ENCODE assay signal across 17 cellular contexts in the genomic region with DNA sequence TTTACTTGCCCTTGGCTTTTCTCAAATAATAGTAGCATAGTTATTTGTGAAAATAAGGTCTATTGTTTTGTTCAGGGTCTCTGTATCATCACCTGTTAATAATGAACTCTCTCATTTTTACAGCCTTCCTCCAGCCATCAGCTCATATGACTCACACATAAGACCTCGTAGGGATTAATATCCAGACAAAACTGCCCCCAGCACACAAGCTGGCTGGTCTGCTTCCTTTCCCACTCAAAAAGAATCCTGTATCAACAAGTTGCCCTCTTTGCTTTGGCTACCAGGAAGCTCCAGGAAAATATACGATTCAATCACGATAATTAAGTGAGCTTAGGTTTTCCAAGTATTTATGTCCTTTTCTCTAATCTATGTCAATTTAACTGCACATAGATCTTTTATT.
"Had no signal": no experiment of that assay in that cellular context is flagged by ENCODE, and none has a peak within 500 bp of the region (broad histone marks: within the 10 kb centered on the region; RNA-seq: fewer than 3 reads in every experiment).

No MANE protein-coding gene starts in this region.

- DNase-seq: activated CD8-positive, alpha-beta memory T cell treated with anti-CD3 and anti-CD28 coated beads for 24 hours; colonic mucosa; naive thymus-derived CD4-positive, alpha-beta T cell; occipital lobe; retina; stimulated activated CD4-positive, alpha-beta T cell treated with anti-CD3 and anti-CD28 coated beads, Interleukin-4, amount 100 ng/mL, for 24 hours; stimulated activated naive CD8-positive, alpha-beta T cell treated with anti-CD3 and anti-CD28 coated beads, Interleukin-15, Interleukin-2, amounts not matched to agents 100 U/mL and 50 U/mL, for 24 hours; T-helper 9 cell; tibial artery had no signal

- ATAC-seq: activated naive CD4-positive, alpha-beta T cell treated with anti-CD3 and anti-CD28 coated beads, Interleukin-2, amount 50 U/mL, for 72 hours; activated T-helper 17 cell treated with anti-CD3 and anti-CD28 coated beads, Interleukin-2, amount 50 U/mL, for 72 hours; gastroesophageal sphincter; heart left ventricle; naive thymus-derived CD4-positive, alpha-beta T cell; stimulated activated naive CD8-positive, alpha-beta T cell treated with anti-CD3 and anti-CD28 coated beads, Interleukin-15, Interleukin-2, amounts not matched to agents 100 U/mL and 50 U/mL, for 24 hours; WTC11 had no signal

- H3K9me3 Mint-ChIP-seq: activated naive CD4-positive, alpha-beta T cell treated with anti-CD3 and anti-CD28 coated beads, Interleukin-2, amount 50 U/mL, for 72 hours; activated T-cell treated with anti-CD3 and anti-CD28 coated beads, Interleukin-2, amount 50 U/mL, for 24 hours; activated T-helper 17 cell treated with anti-CD3 and anti-CD28 coated beads, Interleukin-2, amount 50 U/mL, for 72 hours; central memory CD8-positive, alpha-beta T cell; naive thymus-derived CD4-positive, alpha-beta T cell; neural crest cell had no signal

- H3K36me3 Mint-ChIP-seq: activated naive CD4-positive, alpha-beta T cell treated with anti-CD3 and anti-CD28 coated beads, Interleukin-2, amount 50 U/mL, for 72 hours; naive thymus-derived CD4-positive, alpha-beta T cell; WTC11 had no signal

- H3K4me3 Mint-ChIP-seq: activated T-cell treated with anti-CD3 and anti-CD28 coated beads, Interleukin-2, amount 50 U/mL, for 24 hours; activated T-helper 17 cell treated with anti-CD3 and anti-CD28 coated beads, Interleukin-2, amount 50 U/mL, for 72 hours; central memory CD8-positive, alpha-beta T cell; naive thymus-derived CD4-positive, alpha-beta T cell; neural crest cell; WTC11 had no signal

- H3K27ac Mint-ChIP-seq: activated naive CD4-positive, alpha-beta T cell treated with anti-CD3 and anti-CD28 coated beads, Interleukin-2, amount 50 U/mL, for 72 hours; activated T-cell treated with anti-CD3 and anti-CD28 coated beads, Interleukin-2, amount 50 U/mL, for 24 hours; activated T-helper 17 cell treated with anti-CD3 and anti-CD28 coated beads, Interleukin-2, amount 50 U/mL, for 72 hours; naive thymus-derived CD4-positive, alpha-beta T cell; WTC11 had no signal

- H3K4me1 Mint-ChIP-seq: activated T-helper 17 cell treated with anti-CD3 and anti-CD28 coated beads, Interleukin-2, amount 50 U/mL, for 72 hours had no signal
